Comparison of ENCODE assay signal across 22 cellular contexts in the genomic region with DNA sequence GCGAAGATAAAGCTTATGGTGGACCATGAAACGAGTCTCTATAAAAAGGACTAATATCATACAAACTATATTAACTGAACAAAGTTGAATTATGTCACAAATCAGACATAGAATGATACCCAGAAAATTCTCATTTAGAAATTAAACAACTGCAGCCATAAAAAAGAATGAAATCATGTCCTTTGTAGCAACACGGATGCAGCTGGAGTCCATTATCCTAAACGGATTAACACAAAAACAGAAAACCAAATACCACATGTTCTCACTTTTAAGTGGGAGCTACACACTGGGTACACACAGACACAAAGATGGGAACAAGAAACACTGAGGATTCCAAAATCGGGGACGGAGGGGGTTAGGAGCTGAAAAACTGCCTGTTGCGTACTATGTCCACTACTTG. TPM values are rescaled to one million over a fixed set of nuclear protein-coding genes. Genes with fewer than 3 reads are reported as not detected.
DNase-seq lines count a peak whose midpoint lies in the region; ATAC-seq, FAIRE-seq and TF ChIP-seq lines count a peak whose summit lies in the region.
"Had no signal": no experiment of that assay in that cellular context is flagged by ENCODE, and none has a peak within 500 bp of the region (broad histone marks: within the 10 kb centered on the region; RNA-seq: fewer than 3 reads in every experiment).

No MANE protein-coding gene starts in this region.

- no peak overlapping the region for H3K18ac ChIP-seq in trophoblast cell (ENCODE audit: low read length)

- peak; percentile 47 for FAIRE-seq in GM12891 (lab: Jason Lieb, UNC)
- FAIRE-seq: A549, GM12878 had no signal

- H2BK12ac ChIP-seq in trophoblast cell (ENCODE audit: low read length), result no peak overlapping the region

- no peaks in the 10 kb centered on the region for H3K36me3 ChIP-seq in trophoblast cell (ENCODE audit: control insufficient read depth in 1 of 2, insufficient read depth in 2 of 2, low read length in 2 of 2)

- H3K4me1 Mint-ChIP-seq in activated naive CD8-positive, alpha-beta T cell (ENCODE audit: low read depth), result peaks cover 82% of the 10 kb centered on the region
- peaks cover 58% of the 10 kb centered on the region for H3K4me1 Mint-ChIP-seq in activated naive CD8-positive, alpha-beta T cell treated with anti-CD3 and anti-CD28 coated beads for 36 hours

- no peak overlapping the region for H3K4me3 ChIP-seq in trophoblast cell (ENCODE audit: low read depth, low read length)
- H3K4me3 ChIP-seq: A549, GM12878, MG63 had no signal

- H4K91ac ChIP-seq in trophoblast cell (ENCODE audit: low read depth, low read length), result no peak overlapping the region

- H3K36me3 Mint-ChIP-seq in activated naive CD8-positive, alpha-beta T cell, result peaks cover 5% of the 10 kb centered on the region
- H3K36me3 Mint-ChIP-seq in activated naive CD8-positive, alpha-beta T cell treated with anti-CD3 and anti-CD28 coated beads for 36 hours, result peaks cover 47% of the 10 kb centered on the region

- no peak overlapping the region for H2BK120ac ChIP-seq in trophoblast cell (ENCODE audit: insufficient read depth, low read length, poor library complexity)

- H3K23ac ChIP-seq in trophoblast cell (ENCODE audit: low read length), result no peak overlapping the region

- no peak overlapping the region for H2AK5ac ChIP-seq in trophoblast cell (ENCODE audit: low read length)

- H3K27me3 ChIP-seq in trophoblast cell (ENCODE audit: insufficient read depth, low read length), result no peaks in the 10 kb centered on the region
- H3K27me3 ChIP-seq: MG63 had no signal

- H3K4me2 ChIP-seq in trophoblast cell (ENCODE audit: low read length), result no peak overlapping the region
- H3K4me2 ChIP-seq: A549 had no signal

- H3K27ac ChIP-seq in trophoblast cell (ENCODE audit: low read depth, low read length), result no peak overlapping the region
- H3K27ac ChIP-seq: A549 had no signal

- H3K4me3 Mint-ChIP-seq in activated naive CD8-positive, alpha-beta T cell, result peak overlapping the region; percentile 23
- H3K4me3 Mint-ChIP-seq in activated naive CD8-positive, alpha-beta T cell treated with anti-CD3 and anti-CD28 coated beads for 36 hours, result no peak overlapping the region

- no peaks in the 10 kb centered on the region for H3K27me3 Mint-ChIP-seq in activated naive CD8-positive, alpha-beta T cell
- no peaks in the 10 kb centered on the region for H3K27me3 Mint-ChIP-seq in activated naive CD8-positive, alpha-beta T cell treated with anti-CD3 and anti-CD28 coated beads for 36 hours
- H3K27me3 Mint-ChIP-seq: CD4-positive, CD25-positive, alpha-beta regulatory T cell had no signal

- H3K4ac ChIP-seq in trophoblast cell (ENCODE audit: low read depth, low read length), result peak overlapping the region; percentile 43

- no peak overlapping the region for H4K12ac ChIP-seq in trophoblast cell (ENCODE audit: low read depth, low read length)

- no peak; the same call in 2 of the 3 replicates for ATAC-seq in SK-N-SH treated with all-trans-retinoic acid at 6 μM for 48 hours
- ATAC-seq: A549, GM12878, Right ventricle myocardium inferior had no signal

- no peak overlapping the region for H4K8ac ChIP-seq in trophoblast cell (ENCODE audit: low read depth, low read length)

- no peaks in the 10 kb centered on the region for H3K79me1 ChIP-seq in trophoblast cell (ENCODE audit: low read length)

- no peak overlapping the region for H3K9ac ChIP-seq in trophoblast cell (ENCODE audit: low read length)

- peaks cover 8% of the 10 kb centered on the region for H3K9me3 Mint-ChIP-seq in activated naive CD8-positive, alpha-beta T cell (ENCODE audit: low read depth)
- peaks cover 14% of the 10 kb centered on the region for H3K9me3 Mint-ChIP-seq in activated naive CD8-positive, alpha-beta T cell treated with anti-CD3 and anti-CD28 coated beads for 36 hours

- H2BK5ac ChIP-seq in trophoblast cell (ENCODE audit: low read depth, low read length, poor library complexity), result no peak overlapping the region

- no peak for DNase-seq in activated naive CD8-positive, alpha-beta T cell treated with anti-CD3 and anti-CD28 coated beads for 36 hours
- DNase-seq in GM12891 (ENCODE audit: insufficient read length, low spot score) (no peak), trophoblast cell (no peak), NOMO-1 treated with dmso at 0.1 percent for 144 hours (lab: John Stamatoyannopoulos, UW; ENCODE audit: unreplicated experiment) (no peak), SHP77 treated with DMSO at 0.1 percent for 48 hours (lab: John Stamatoyannopoulos, UW) (no peak)
- DNase-seq: CD4-positive, CD25-positive, alpha-beta regulatory T cell; COR-L47; DMS 273 treated with DMSO at 0.1 percent for 48 hours; DND-41; GOT3; HCEC 1CT; Kasumi-1; MG63; NCI-H1417 treated with DMSO at 0.1 percent for 48 hours; NCI-H187 treated with DMSO at 0.1 percent for 48 hours; NCI-H510A; NCI-H774 had no signal

- H3K9me3 ChIP-seq in trophoblast cell (ENCODE audit: insufficient read depth, low read depth, low read length), result no peaks in the 10 kb centered on the region
- H3K9me3 ChIP-seq: A549 had no signal

- H3K79me2 ChIP-seq in trophoblast cell (ENCODE audit: control insufficient read depth, insufficient read depth, low read length, poor library complexity), result peaks cover 9% of the 10 kb centered on the region

- H3K27ac Mint-ChIP-seq in activated naive CD8-positive, alpha-beta T cell, result no peak overlapping the region
- no peak overlapping the region for H3K27ac Mint-ChIP-seq in activated naive CD8-positive, alpha-beta T cell treated with anti-CD3 and anti-CD28 coated beads for 36 hours

- H3K4me1 ChIP-seq in trophoblast cell (ENCODE audit: control insufficient read depth in 1 of 2, insufficient read depth in 2 of 2, low read length in 2 of 2), result no peaks in the 10 kb centered on the region
- H3K4me1 ChIP-seq: A549 had no signal

- WGBS in trophoblast cell (ENCODE audit: extremely low coverage, insufficient coverage, insufficient read length), result no CpG with 5 or more reads among the region's 7 CpGs

- no peak overlapping the region for H2AFZ ChIP-seq in trophoblast cell (ENCODE audit: insufficient read depth, low read length, poor library complexity)

- TF ChIP-seq POLR2A in GM12891 (IDR thresholded peaks at IDR 0.05; ENCODE audit: low read depth, low read length), result no peak

- H3K14ac ChIP-seq in trophoblast cell (ENCODE audit: low read length), result no peak overlapping the region

TF ChIP-seq in GM12891, 5 proteins besides CTCF, POLR2A, EP300 and RAD21:
- TF ChIP-seq POU2F2 (IDR thresholded peaks at IDR 0.05; ENCODE audit: low read depth, low read length) (no peak), PAX5 (IDR thresholded peaks at IDR 0.05; ENCODE audit: insufficient read depth, low read length, severe bottlenecking) (no peak), TAF1 (IDR thresholded peaks at IDR 0.05; ENCODE audit: low read depth, low read length) (no peak), SPI1 (IDR thresholded peaks at IDR 0.05; ENCODE audit: low read depth, low read length) (no peak), POLR2AphosphoS5 (IDR thresholded peaks at IDR 0.05; ENCODE audit: low read depth, low read length) (no peak)

TF ChIP-seq in SK-N-SH treated with all-trans-retinoic acid at 6 μM for 48 hours, 23 proteins besides CTCF, POLR2A, EP300 and RAD21:
- TF ChIP-seq ZNF8 (CRISPR knock-in tag; IDR thresholded peaks at IDR 0.05) (0 out of 2 replicates have a peak, but pooled peaks have one; percentile 10), TCF4 (CRISPR knock-in tag; IDR thresholded peaks at IDR 0.05; ENCODE audit: borderline replicate concordance) (peak; percentile 92), TOX (CRISPR knock-in tag; IDR thresholded peaks at IDR 0.05; ENCODE audit: borderline replicate concordance) (no peak)
TF ChIP-seq in SK-N-SH treated with all-trans-retinoic acid at 6 μM for 48 hours: peak in this region for 2.

RNA-seq across cellular contexts. Expression of a gene that starts 11.5 kb away (rescaled TPM):
- total RNA-seq in activated naive CD8-positive, alpha-beta T cell treated with anti-CD3 and anti-CD28 coated beads for 36 hours, result 10 to 100 TPM; 37.0 to 40.9 TPM
- 23.2 TPM for polyA plus RNA-seq in GM12891 (2012; ENCODE audit: low read depth, missing spikeins)
- polyA plus RNA-seq in trophoblast cell (2013), result 30.9 and 32.2 TPM in 2 replicates
